Comparison of ENCODE assay signal across 8 cellular contexts in the genomic region with DNA sequence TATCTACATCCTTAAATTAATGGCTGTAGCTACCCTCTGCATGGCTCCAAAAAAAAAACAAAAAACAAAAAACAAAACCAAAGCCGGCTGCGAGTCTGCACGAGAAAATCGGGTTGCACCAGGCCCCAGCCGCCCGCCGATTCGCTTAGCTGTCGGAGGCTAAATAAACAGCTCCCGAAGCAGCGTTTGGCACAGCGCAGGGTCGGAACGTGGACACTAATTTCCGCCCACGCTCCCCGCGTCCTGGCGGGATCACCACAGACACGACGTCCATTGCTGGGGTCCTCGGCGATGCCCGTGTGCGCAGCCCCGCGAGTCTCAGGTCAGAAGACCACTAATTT. TPM values are rescaled to one million over a fixed set of nuclear protein-coding genes. Genes with fewer than 3 reads are reported as not detected.
DNase-seq lines count a peak whose midpoint lies in the region; ATAC-seq lines count a peak whose summit lies in the region.

No MANE protein-coding gene starts in this region.

- peak overlapping the region; percentile 65 to 86 (median 83) for H3K27ac Mint-ChIP-seq in IgD-negative memory B cell
- H3K27ac Mint-ChIP-seq in T-helper 1 cell treated with Interleukin-12 subunit alpha and Interleukin-12 subunit beta and Interleukin-4 antibody, amounts not matched to agents 30 μg/mL and 1 μg/mL, for 36 hours, result peak overlapping the region; percentile 86

- H3K36me3 Mint-ChIP-seq in IgD-negative memory B cell, result no peaks in the 10 kb centered on the region
- peaks cover 8% of the 10 kb centered on the region for H3K36me3 Mint-ChIP-seq in T-helper 1 cell treated with Interleukin-12 subunit alpha and Interleukin-12 subunit beta and Interleukin-4 antibody, amounts not matched to agents 30 μg/mL and 1 μg/mL, for 36 hours (ENCODE audit: low read depth)

- peak; percentile 88 for DNase-seq in Right ventricle myocardium inferior (ENCODE audit: missing footprints)
- no peak for DNase-seq in cardiac septum (ENCODE audit: low spot score)
- DNase-seq in brain pericyte (ENCODE audit: low read depth, low spot score), result peak; percentile 46
- DNase-seq in iris pigment epithelial cell (ENCODE audit: low read depth), result peak; percentile 79
- DNase-seq in stimulated activated CD4-positive, alpha-beta T cell treated with anti-CD3 and anti-CD28 coated beads, Interleukin-15, amount 100 ng/mL, for 48 hours (ENCODE audit: low read depth in 2 of 2), result peak; percentile 39 to 59
- no peak for DNase-seq in SHP77 treated with DMSO at 0.1 percent for 48 hours (lab: John Stamatoyannopoulos, UW)

- peaks cover 6 to 24% (median 9%) of the 10 kb centered on the region in 3 donors for H3K4me1 Mint-ChIP-seq in IgD-negative memory B cell
- H3K4me1 Mint-ChIP-seq in T-helper 1 cell treated with Interleukin-12 subunit alpha and Interleukin-12 subunit beta and Interleukin-4 antibody, amounts not matched to agents 30 μg/mL and 1 μg/mL, for 36 hours (ENCODE audit: low read depth), result peaks cover 30% of the 10 kb centered on the region

- H3K27me3 Mint-ChIP-seq in IgD-negative memory B cell, result no peaks in the 10 kb centered on the region
- H3K27me3 Mint-ChIP-seq in T-helper 1 cell treated with Interleukin-12 subunit alpha and Interleukin-12 subunit beta and Interleukin-4 antibody, amounts not matched to agents 30 μg/mL and 1 μg/mL, for 36 hours (ENCODE audit: low read depth), result no peaks in the 10 kb centered on the region

- no peaks in the 10 kb centered on the region for H3K9me3 Mint-ChIP-seq in IgD-negative memory B cell
- no peaks in the 10 kb centered on the region for H3K9me3 Mint-ChIP-seq in T-helper 1 cell treated with Interleukin-12 subunit alpha and Interleukin-12 subunit beta and Interleukin-4 antibody, amounts not matched to agents 30 μg/mL and 1 μg/mL, for 36 hours

- peak; percentile 49 for ATAC-seq in Right ventricle myocardium inferior

- peak overlapping the region; percentile 72 to 97 (median 88) for H3K4me3 Mint-ChIP-seq in IgD-negative memory B cell
- H3K4me3 Mint-ChIP-seq in T-helper 1 cell treated with Interleukin-12 subunit alpha and Interleukin-12 subunit beta and Interleukin-4 antibody, amounts not matched to agents 30 μg/mL and 1 μg/mL, for 36 hours, result peak overlapping the region; percentile 90

- intact Hi-C loops in Right ventricle myocardium inferior (cut with DNase I) (loop anchor here (1.0 to 5.0 kb wide), 3 partner anchors 41 to 602 kb away; a partner anchor contains a TSS), cardiac septum (cut with DNase I) (loop anchor here (2.0 to 5.0 kb wide), 2 partner anchors 41 to 602 kb away; a partner anchor contains a TSS)

RNA-seq across cellular contexts. Expression of a gene that starts 0.7 kb away (rescaled TPM):
- 43.1 TPM for total RNA-seq in Right ventricle myocardium inferior
- 56.9 TPM for total RNA-seq in cardiac septum
- 16.5 TPM for polyA plus RNA-seq in IgD-negative memory B cell

RNA-seq across cellular contexts. Expression of a gene that starts 40.8 kb away (rescaled TPM):
- total RNA-seq in Right ventricle myocardium inferior (7.1 TPM), cardiac septum (9.2 TPM)
- polyA plus RNA-seq in IgD-negative memory B cell, result 8.8 TPM

Comparison
In these comparisons a context has a peak if more than half of its experiments do, and no peak if none do; other contexts are left out.
1. DNase-seq: peak in Right ventricle myocardium inferior (single experiment), brain pericyte (single experiment), iris pigment epithelial cell (single experiment) and stimulated activated CD4-positive, alpha-beta T cell treated with anti-CD3 and anti-CD28 coated beads, Interleukin-15, amount 100 ng/mL, for 48 hours (2 of 2); none in cardiac septum (single experiment) and SHP77 treated with DMSO at 0.1 percent for 48 hours (single experiment).